In the genomic region with DNA sequence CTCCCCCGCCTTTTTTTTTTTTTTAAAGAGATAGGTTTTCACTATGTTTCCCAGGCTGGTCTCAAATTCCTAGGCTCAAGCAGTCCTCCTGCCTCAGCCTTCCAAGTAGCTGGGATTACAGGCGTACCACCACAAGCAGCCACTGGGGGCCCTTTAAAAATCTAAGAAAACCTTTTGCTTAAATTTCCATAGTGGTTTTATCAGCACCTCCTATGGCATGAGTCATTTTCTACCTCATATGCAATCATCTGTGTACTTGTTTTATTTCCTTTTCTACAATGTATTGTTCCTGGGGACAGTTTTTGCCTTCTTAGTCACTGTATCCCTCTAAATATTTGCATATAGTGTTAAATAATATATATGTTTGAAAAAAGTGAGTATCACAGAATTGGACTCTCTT, we compare ENCODE assay signal across 8 cellular contexts. TPM values are rescaled to one million over a fixed set of nuclear protein-coding genes. Genes with fewer than 3 reads are reported as not detected.
A peak's percentile ranks its signal among the peaks of the same experiment; 100 is the strongest.
DNase-seq lines count a peak whose midpoint lies in the region; ATAC-seq and TF ChIP-seq lines count a peak whose summit lies in the region.

No MANE protein-coding gene starts in this region.

- peaks cover 3% of the 10 kb centered on the region for H3K36me3 ChIP-seq in neutrophil

- H3K4me1 ChIP-seq in neutrophil (ENCODE audit: control insufficient read depth in 1 of 2, insufficient read depth in 1 of 2, low read depth in 1 of 2, low read length in 1 of 2): peaks cover 24 to 34% of the 10 kb centered on the region in 2 experiments

- peak; percentile 36 for ATAC-seq in HG03139 (IDR thresholded peaks at IDR 0.05; ENCODE audit: unreplicated experiment)
- ATAC-seq in HG02678 (IDR thresholded peaks at IDR 0.05; ENCODE audit: unreplicated experiment): no peak
- ATAC-seq in GM21423 (IDR thresholded peaks at IDR 0.05; ENCODE audit: unreplicated experiment): no peak

- H3K27ac ChIP-seq in neutrophil: peak overlapping the region; percentile 55

- WGBS in lower leg skin, 2 donors: 91 to 93% methylated on average over 2 of the region's 2 CpGs

- H3K27me3 ChIP-seq in neutrophil: no peaks in the 10 kb centered on the region

- DNase-seq in EL (peak; percentile 79), SW480 (ENCODE audit: low spot score) (peak; percentile 69), lower leg skin (ENCODE audit: low spot score in 2 of 2) (no peak)
- DNase-seq in central memory CD4-positive, alpha-beta T cell: peak; percentile 61

- intact Hi-C loops in lower leg skin (cut with DNase I; ENCODE audit: low total_unique reads): no loop called here

- no peak for TF ChIP-seq POLR2A in lower leg skin (IDR thresholded peaks at IDR 0.05)

- H3K9me3 ChIP-seq in neutrophil: no peaks in the 10 kb centered on the region

- H3K4me3 ChIP-seq in neutrophil (ENCODE audit: low read depth in 1 of 2, low read length in 1 of 2) (no peak overlapping the region), lower leg skin (ENCODE audit: low read depth, poor library complexity, severe bottlenecking) (no peak overlapping the region)

- TF ChIP-seq CTCF in neutrophil (IDR thresholded peaks at IDR 0.05) (peak; percentile 28), lower leg skin (IDR thresholded peaks at IDR 0.05) (no peak)

RNA-seq across cellular contexts. Expression of a gene that starts 29.2 kb away (rescaled TPM):
- 10 to 100 TPM; 36.5 to 52.1 (median 45.2) TPM for total RNA-seq in lower leg skin

Comparison
In these comparisons a context has a peak if more than half of its experiments do, and no peak if none do; other contexts are left out.
1. DNase-seq: peak in EL (single experiment), SW480 (single experiment) and central memory CD4-positive, alpha-beta T cell (single experiment); none in lower leg skin (0 of 2).